Comparison of ENCODE assay signal across 1 cellular context in the genomic region with DNA sequence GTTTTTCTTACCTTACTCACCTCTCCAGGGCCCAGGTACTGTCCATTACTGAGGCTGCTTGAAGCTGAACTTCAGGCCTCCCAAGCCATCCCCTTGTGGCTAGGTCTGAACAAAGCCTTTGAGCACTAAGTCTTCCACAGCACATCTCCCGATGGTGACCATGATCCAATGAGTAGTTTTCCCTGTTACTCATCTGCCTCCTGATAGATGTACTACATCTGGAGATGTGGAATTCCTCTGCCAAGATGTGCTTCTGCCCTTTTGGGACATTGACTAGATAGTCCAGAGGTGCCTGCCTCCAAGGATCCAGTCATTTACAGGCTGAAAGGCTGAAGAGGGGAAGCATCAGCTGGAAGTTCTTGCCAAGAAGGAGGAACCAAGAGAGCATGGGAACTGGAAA.
TF ChIP-seq lines count a peak whose summit lies in the region.

No MANE protein-coding gene starts in this region.

TF ChIP-seq in HepG2, 621 proteins besides CTCF, POLR2A, EP300 and RAD21:
- TF ChIP-seq IRF1 (CRISPR knock-in tag; IDR thresholded peaks at IDR 0.05; ENCODE audit: low read depth) (no peak), ZNF615 (CRISPR knock-in tag; IDR thresholded peaks at IDR 0.05; ENCODE audit: borderline replicate concordance) (no peak), ZNF263 (CRISPR knock-in tag; IDR thresholded peaks at IDR 0.05) (no peak), NFRKB (IDR thresholded peaks at IDR 0.05) (no peak), EZH2 (conservative IDR thresholded peaks at IDR 0.05; ENCODE audit: low read depth, low read length) (no peak), ZNF343 (CRISPR knock-in tag; IDR thresholded peaks at IDR 0.05) (no peak), HMG20B (CRISPR knock-in tag; conservative IDR thresholded peaks at IDR 0.05) (no peak), ZNF737 (CRISPR knock-in tag; IDR thresholded peaks at IDR 0.05; ENCODE audit: borderline replicate concordance) (no peak), ZNF468 (CRISPR knock-in tag; IDR thresholded peaks at IDR 0.05) (no peak), ZNF839 (CRISPR knock-in tag; IDR thresholded peaks at IDR 0.05; ENCODE audit: borderline replicate concordance) (no peak), ZFP37 (CRISPR knock-in tag; IDR thresholded peaks at IDR 0.05; ENCODE audit: borderline replicate concordance) (no peak), CBX2 (IDR thresholded peaks at IDR 0.05; ENCODE audit: low read depth, low read length) (no peak), CBX2 (CRISPR knock-in tag; IDR thresholded peaks at IDR 0.05; ENCODE audit: low read depth) (no peak), ZNF333 (CRISPR knock-in tag; IDR thresholded peaks at IDR 0.05; ENCODE audit: borderline replicate concordance) (no peak), NR2F1 (CRISPR knock-in tag; IDR thresholded peaks at IDR 0.05) (no peak), JUN (CRISPR knock-in tag; IDR thresholded peaks at IDR 0.05) (no peak), KLF16 (CRISPR knock-in tag; IDR thresholded peaks at IDR 0.05) (no peak), ZNF335 (CRISPR knock-in tag; IDR thresholded peaks at IDR 0.05) (no peak), SMAD1 (CRISPR knock-in tag; IDR thresholded peaks at IDR 0.05; ENCODE audit: borderline replicate concordance, low read depth) (no peak), ZNF33A (CRISPR knock-in tag; IDR thresholded peaks at IDR 0.05; ENCODE audit: borderline replicate concordance) (no peak)
- TF ChIP-seq, protein P1, sequence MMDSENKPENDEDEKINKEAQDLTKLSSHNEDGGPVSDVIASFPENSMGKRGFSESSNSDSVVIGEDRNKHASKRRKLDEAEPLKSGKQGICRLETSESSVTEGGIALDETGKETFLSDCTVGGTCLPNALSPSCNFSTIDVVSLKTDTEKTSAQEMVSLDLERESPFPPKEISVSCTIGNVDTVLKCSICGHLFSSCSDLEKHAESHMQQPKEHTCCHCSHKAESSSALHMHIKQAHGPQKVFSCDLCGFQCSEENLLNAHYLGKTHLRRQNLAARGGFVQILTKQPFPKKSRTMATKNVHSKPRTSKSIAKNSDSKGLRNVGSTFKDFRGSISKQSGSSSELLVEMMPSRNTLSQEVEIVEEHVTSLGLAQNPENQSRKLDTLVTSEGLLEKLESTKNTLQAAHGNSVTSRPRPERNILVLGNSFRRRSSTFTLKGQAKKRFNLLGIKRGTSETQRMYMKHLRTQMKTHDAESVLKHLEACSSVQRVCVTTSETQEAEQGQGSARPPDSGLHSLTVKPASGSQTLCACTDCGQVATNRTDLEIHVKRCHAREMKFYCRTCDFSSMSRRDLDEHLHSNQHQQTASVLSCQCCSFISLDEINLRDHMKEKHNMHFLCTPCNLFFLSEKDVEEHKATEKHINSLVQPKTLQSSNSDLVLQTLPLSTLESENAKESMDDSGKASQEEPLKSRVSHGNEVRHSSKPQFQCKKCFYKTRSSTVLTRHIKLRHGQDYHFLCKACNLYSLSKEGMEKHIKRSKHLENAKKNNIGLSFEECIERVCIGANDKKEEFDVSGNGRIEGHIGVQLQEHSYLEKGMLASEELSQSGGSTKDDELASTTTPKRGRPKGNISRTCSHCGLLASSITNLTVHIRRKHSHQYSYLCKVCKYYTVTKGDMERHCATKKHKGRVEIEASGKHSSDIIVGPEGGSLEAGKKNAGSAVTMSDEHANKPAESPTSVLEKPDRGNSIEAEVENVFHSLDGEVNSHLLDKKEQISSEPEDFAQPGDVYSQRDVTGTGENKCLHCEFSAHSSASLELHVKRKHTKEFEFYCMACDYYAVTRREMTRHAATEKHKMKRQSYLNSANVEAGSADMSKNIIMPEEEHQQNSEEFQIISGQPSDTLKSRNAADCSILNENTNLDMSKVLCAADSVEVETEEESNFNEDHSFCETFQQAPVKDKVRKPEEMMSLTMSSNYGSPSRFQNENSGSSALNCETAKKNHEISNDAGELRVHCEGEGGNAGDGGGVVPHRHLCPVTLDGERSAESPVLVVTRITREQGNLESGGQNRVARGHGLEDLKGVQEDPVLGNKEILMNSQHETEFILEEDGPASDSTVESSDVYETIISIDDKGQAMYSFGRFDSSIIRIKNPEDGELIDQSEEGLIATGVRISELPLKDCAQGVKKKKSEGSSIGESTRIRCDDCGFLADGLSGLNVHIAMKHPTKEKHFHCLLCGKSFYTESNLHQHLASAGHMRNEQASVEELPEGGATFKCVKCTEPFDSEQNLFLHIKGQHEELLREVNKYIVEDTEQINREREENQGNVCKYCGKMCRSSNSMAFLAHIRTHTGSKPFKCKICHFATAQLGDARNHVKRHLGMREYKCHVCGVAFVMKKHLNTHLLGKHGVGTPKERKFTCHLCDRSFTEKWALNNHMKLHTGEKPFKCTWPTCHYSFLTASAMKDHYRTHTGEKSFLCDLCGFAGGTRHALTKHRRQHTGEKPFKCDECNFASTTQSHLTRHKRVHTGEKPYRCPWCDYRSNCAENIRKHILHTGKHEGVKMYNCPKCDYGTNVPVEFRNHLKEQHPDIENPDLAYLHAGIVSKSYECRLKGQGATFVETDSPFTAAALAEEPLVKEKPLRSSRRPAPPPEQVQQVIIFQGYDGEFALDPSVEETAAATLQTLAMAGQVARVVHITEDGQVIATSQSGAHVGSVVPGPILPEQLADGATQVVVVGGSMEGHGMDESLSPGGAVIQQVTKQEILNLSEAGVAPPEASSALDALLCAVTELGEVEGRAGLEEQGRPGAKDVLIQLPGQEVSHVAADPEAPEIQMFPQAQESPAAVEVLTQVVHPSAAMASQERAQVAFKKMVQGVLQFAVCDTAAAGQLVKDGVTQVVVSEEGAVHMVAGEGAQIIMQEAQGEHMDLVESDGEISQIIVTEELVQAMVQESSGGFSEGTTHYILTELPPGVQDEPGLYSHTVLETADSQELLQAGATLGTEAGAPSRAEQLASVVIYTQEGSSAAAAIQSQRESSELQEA (CRISPR knock-in tag; IDR thresholded peaks at IDR 0.05; ENCODE audit: not compliant biosample characterization): no peak
TF ChIP-seq in HepG2: peak in this region for 0.
